Comparison of ENCODE assay signal across 1 cellular context in the genomic region with DNA sequence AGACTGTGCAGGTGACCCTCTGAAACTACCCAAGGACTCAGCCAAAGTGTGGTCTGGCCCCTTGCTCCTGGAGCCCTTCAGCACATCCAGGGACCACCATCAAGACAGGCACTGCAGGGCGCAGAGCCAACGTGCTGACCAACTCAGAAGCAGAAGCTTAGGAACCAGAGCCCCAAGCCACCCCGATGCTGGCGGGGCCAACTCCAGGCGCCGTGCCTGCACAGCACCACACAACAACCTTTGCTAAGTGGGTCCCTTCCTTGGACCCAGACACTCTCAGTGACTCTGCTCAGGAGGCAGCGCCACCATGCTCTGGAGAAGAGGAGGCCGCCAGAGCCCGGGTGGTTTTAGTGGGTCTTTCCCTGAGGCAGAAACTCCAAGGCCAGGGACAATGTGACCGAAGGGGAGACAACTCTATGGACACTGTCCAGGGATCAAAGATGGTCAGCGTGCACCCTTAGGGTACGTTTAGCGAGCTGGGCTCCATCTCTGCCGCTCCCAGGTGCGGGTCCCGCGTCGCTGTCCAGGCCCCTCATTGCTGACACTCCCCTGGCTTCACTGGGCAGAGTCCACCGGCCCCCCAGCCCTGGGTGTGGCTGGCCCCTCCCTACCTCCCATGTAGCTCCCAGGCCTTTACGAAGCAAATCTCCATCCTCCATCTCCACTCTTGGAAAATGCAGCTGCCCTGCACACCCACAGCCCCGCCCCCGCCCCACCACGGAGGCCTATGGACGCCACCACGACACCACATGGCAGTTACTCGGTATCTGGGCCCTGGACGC.
TF ChIP-seq lines count a peak whose summit lies in the region.

No MANE protein-coding gene starts in this region.

TF ChIP-seq in SK-N-SH treated with all-trans-retinoic acid at 6 μM for 48 hours, 23 proteins besides CTCF, POLR2A, EP300 and RAD21 (continued from another document):
- TF ChIP-seq ZC3H10 (CRISPR knock-in tag; IDR thresholded peaks at IDR 0.05) (no peak), ZFP30 (CRISPR knock-in tag; IDR thresholded peaks at IDR 0.05) (no peak), CSDC2 (CRISPR knock-in tag; IDR thresholded peaks at IDR 0.05) (no peak), TCF4 (CRISPR knock-in tag; IDR thresholded peaks at IDR 0.05; ENCODE audit: borderline replicate concordance) (no peak), BACH2 (CRISPR knock-in tag; IDR thresholded peaks at IDR 0.05; ENCODE audit: borderline replicate concordance) (no peak), ZFP3 (CRISPR knock-in tag; IDR thresholded peaks at IDR 0.05) (no peak), ZNF70 (CRISPR knock-in tag; IDR thresholded peaks at IDR 0.05) (no peak), ZNF8 (CRISPR knock-in tag; IDR thresholded peaks at IDR 0.05) (no peak), OSR1 (CRISPR knock-in tag; IDR thresholded peaks at IDR 0.05) (no peak), ARNTL (CRISPR knock-in tag; IDR thresholded peaks at IDR 0.05; ENCODE audit: borderline replicate concordance, low read depth) (no peak), SNAI2 (CRISPR knock-in tag; IDR thresholded peaks at IDR 0.05) (no peak), ESRRG (CRISPR knock-in tag; IDR thresholded peaks at IDR 0.05) (no peak)
- TF ChIP-seq, protein P1, sequence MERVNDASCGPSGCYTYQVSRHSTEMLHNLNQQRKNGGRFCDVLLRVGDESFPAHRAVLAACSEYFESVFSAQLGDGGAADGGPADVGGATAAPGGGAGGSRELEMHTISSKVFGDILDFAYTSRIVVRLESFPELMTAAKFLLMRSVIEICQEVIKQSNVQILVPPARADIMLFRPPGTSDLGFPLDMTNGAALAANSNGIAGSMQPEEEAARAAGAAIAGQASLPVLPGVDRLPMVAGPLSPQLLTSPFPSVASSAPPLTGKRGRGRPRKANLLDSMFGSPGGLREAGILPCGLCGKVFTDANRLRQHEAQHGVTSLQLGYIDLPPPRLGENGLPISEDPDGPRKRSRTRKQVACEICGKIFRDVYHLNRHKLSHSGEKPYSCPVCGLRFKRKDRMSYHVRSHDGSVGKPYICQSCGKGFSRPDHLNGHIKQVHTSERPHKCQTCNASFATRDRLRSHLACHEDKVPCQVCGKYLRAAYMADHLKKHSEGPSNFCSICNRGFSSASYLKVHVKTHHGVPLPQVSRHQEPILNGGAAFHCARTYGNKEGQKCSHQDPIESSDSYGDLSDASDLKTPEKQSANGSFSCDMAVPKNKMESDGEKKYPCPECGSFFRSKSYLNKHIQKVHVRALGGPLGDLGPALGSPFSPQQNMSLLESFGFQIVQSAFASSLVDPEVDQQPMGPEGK (CRISPR knock-in tag; IDR thresholded peaks at IDR 0.05; ENCODE audit: borderline replicate concordance), result no peak
- TF ChIP-seq, protein P2, sequence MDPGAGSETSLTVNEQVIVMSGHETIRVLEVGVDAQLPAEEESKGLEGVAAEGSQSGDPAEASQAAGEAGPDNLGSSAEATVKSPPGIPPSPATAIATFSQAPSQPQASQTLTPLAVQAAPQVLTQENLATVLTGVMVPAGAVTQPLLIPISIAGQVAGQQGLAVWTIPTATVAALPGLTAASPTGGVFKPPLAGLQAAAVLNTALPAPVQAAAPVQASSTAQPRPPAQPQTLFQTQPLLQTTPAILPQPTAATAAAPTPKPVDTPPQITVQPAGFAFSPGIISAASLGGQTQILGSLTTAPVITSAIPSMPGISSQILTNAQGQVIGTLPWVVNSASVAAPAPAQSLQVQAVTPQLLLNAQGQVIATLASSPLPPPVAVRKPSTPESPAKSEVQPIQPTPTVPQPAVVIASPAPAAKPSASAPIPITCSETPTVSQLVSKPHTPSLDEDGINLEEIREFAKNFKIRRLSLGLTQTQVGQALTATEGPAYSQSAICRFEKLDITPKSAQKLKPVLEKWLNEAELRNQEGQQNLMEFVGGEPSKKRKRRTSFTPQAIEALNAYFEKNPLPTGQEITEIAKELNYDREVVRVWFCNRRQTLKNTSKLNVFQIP (CRISPR knock-in tag; IDR thresholded peaks at IDR 0.05; ENCODE audit: borderline replicate concordance, low read depth), result no peak
